ENCODE assay signal across 10 cellular contexts in the genomic region with DNA sequence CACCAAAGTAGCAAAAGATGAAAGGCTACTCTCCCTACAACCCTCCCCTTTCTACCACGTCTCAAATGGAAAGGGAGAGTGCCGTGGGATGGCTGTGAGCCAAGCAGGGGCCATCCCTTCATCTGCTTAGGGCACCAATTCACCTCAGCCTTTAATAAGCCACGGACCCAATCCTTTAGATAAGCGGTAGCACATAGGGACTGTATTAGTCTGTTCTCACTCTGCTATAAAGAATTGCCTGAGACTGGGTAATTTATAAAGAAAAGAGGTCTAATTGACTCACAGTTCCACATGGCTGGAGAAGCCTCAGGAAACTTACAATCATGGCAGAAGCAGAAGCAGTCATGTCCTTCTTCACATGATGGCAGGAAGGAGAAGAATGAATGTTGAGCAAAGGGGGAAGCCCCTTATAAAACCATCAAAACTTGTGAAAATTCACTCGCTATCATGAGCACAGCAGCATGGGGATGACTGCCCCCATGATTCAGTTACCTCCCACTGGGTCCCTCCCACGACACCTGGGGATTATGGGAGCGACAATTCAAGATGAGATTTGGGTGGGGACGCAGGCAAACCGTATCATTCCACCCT.
"Had no signal": no experiment of that assay in that cellular context is flagged by ENCODE, and none has a peak within 500 bp of the region (broad histone marks: within the 10 kb centered on the region; RNA-seq: fewer than 3 reads in every experiment).

No MANE protein-coding gene starts in this region.

- H3K36me3 Mint-ChIP-seq: IgD-negative memory B cell had no signal

- H3K27ac ChIP-seq: KMS-11 had no signal

- H3K4me3 ChIP-seq: GM23338 had no signal

- H3K4me2 ChIP-seq: GM23338, KMS-11 had no signal

- H3K27ac Mint-ChIP-seq: GM23338, H9, HFFc6, IgD-negative memory B cell had no signal

- FAIRE-seq: H1, H54, HTR-8/SVneo had no signal

- ATAC-seq: GM23338 had no signal

- H3K9ac ChIP-seq: KMS-11 had no signal

- H3K4me3 Mint-ChIP-seq: GM23338, H9, HFFc6 had no signal

- H2AFZ ChIP-seq: GM23338 had no signal

- DNase-seq: H9, HCEC 1CT, HFFc6, KBM-7 had no signal
